Comparison of ENCODE assay signal across 1 cellular context in genomic region chr4:152679414-152680281, GRCh38.
TF ChIP-seq lines count a peak whose summit lies in the region.

Gene TMEM154 (minus strand): TSS chr4:152679997. CDS start chr4:152679933, 64 bp downstream.

TF ChIP-seq in GM12878, 131 proteins besides CTCF, POLR2A, EP300 and RAD21 (continued from another document):
- TF ChIP-seq IRF5 (IDR thresholded peaks at IDR 0.05; ENCODE audit: borderline replicate concordance), result no peak
- peak; percentile 70 for TF ChIP-seq CREM (IDR thresholded peaks at IDR 0.05; ENCODE audit: low read depth)
- TF ChIP-seq IRF4 (IDR thresholded peaks at IDR 0.05; ENCODE audit: low read depth, low read length), result 0 out of 2 replicates have a peak, but pooled peaks have one; percentile 31
- peak; percentile 53; the same call in 1 of the 2 replicates for TF ChIP-seq GATAD2B (conservative IDR thresholded peaks at IDR 0.05; ENCODE audit: low read depth)
- peak in 1 of 2 experiments; percentile 96; a peak in 2 of 4 replicates for TF ChIP-seq ETV6 (conservative IDR thresholded peaks at IDR 0.05 in 1 of 2, IDR thresholded peaks at IDR 0.05 in 1 of 2; ENCODE audit: borderline replicate concordance in 1 of 2, low read depth in 1 of 2)
TF ChIP-seq in GM12878: peak in this region for 35.
